13 cellular contexts compared by ENCODE assay signal in the genomic region with DNA sequence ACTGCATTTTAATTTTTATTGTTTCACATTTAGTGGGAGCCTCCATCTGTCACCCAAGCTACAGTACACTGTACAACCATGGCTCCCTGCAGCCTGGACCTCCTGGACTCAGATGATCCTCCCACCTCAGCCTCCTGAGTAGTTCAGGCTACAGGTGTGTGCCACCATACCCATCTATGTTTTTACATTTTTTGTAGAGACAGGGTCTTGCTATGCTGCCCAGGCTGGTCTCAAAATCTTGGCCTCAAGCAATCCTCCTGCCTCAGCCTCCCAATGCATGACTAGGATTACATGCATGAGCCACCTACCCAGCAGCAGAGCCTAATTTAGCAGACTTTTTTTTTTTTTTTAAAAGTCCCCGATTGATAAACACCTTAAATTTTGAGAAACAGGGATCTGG.
"Had no signal": no experiment of that assay in that cellular context is flagged by ENCODE, and none has a peak within 500 bp of the region (broad histone marks: within the 10 kb centered on the region; RNA-seq: fewer than 3 reads in every experiment).

No MANE protein-coding gene starts in this region.

- H3K27me3 ChIP-seq: esophagus squamous epithelium, right atrium auricular region, upper lobe of left lung had no signal

- ATAC-seq: activated naive CD4-positive, alpha-beta T cell treated with anti-CD3 and anti-CD28 coated beads, Interleukin-2, amount 50 U/mL, for 72 hours; left cardiac atrium; lower lobe of right lung had no signal

- H3K27ac ChIP-seq: esophagus squamous epithelium, lower lobe of right lung, right atrium auricular region, upper lobe of left lung had no signal

- H3K4me3 ChIP-seq: esophagus squamous epithelium, lower lobe of right lung, right atrium auricular region, smooth muscle cell, upper lobe of left lung had no signal

- H3K36me3 ChIP-seq: esophagus squamous epithelium, lower lobe of right lung, right atrium auricular region, upper lobe of left lung had no signal

- H3K9me3 ChIP-seq: esophagus squamous epithelium, lower lobe of right lung, right atrium auricular region, upper lobe of left lung had no signal

- DNase-seq: activated CD4-positive, CD25-positive, alpha-beta regulatory T cell; activated CD8-positive, alpha-beta memory T cell treated with anti-CD3 and anti-CD28 coated beads, Interleukin-2, amount 50 U/mL, for 4 hours; anterior cingulate cortex; esophagus squamous epithelium; foreskin fibroblast; left cardiac atrium; lower lobe of right lung; midbrain; T-helper 2 cell; upper lobe of left lung had no signal
